Comparison of ENCODE assay signal across 8 cellular contexts in genomic region chr10:104254493-104255243, GRCh38. TPM values are rescaled to one million over a fixed set of nuclear protein-coding genes. Genes with fewer than 3 reads are reported as not detected.
DNase-seq lines count a peak whose midpoint lies in the region; ATAC-seq and TF ChIP-seq lines count a peak whose summit lies in the region.

Gene GSTO1, plus strand, starts transcription at chr10:104254892. Its CDS starts 37 bp downstream, at chr10:104254929.

- H3K27me3 Mint-ChIP-seq in activated naive CD4-positive, alpha-beta T cell treated with anti-CD3 and anti-CD28 coated beads for 36 hours (ENCODE audit: low read depth): peaks cover 4% of the 10 kb centered on the region

- H3K4me3 Mint-ChIP-seq in activated naive CD4-positive, alpha-beta T cell treated with anti-CD3 and anti-CD28 coated beads for 36 hours: peak within 1 kb of the TSS; percentile 99

- H2AFZ ChIP-seq in neural cell (ENCODE audit: low read depth, low read length): no peak within 1 kb of the TSS

- peak within 1 kb of the TSS; percentile 71 for H3K27ac ChIP-seq in SJCRH30
- no peak within 1 kb of the TSS for H3K27ac ChIP-seq in neural cell (ENCODE audit: low read length)
- peak within 1 kb of the TSS; percentile 98 to 99 (median 99) for H3K27ac ChIP-seq in upper lobe of left lung

- no peak within 1 kb of the TSS for H3K4me2 ChIP-seq in neural cell (ENCODE audit: low read length)

- 1% methylated on average over 20 to 36 of the region's 63 CpGs for WGBS in upper lobe of left lung, 2 donors

- TF ChIP-seq CTCF in neural cell (IDR thresholded peaks at IDR 0.05; ENCODE audit: poor library complexity, severe bottlenecking) (no peak), upper lobe of left lung (IDR thresholded peaks at IDR 0.05) (peak in 2 of 6 experiments; percentile 8 to 19)

- H3K27me3 ChIP-seq in SJCRH30 (no peaks in the 10 kb centered on the region), neural cell (ENCODE audit: insufficient read depth, low read depth, low read length) (peaks cover 33% of the 10 kb centered on the region), upper lobe of left lung (no peaks in the 10 kb centered on the region)

- no peaks in the 10 kb centered on the region for H3K79me2 ChIP-seq in neural cell (replicated peaks; ENCODE audit: insufficient read depth, low read length)

- H3K9me3 Mint-ChIP-seq in activated naive CD4-positive, alpha-beta T cell treated with anti-CD3 and anti-CD28 coated beads for 36 hours: no peaks in the 10 kb centered on the region

- H4K20me1 ChIP-seq in neural cell (ENCODE audit: insufficient read depth): no peaks in the 10 kb centered on the region

- peak within 1 kb of the TSS; percentile 82 for H3K4me3 ChIP-seq in SJCRH30
- peak within 1 kb of the TSS; percentile 60 for H3K4me3 ChIP-seq in neural cell (ENCODE audit: low read length)
- peak within 1 kb of the TSS; percentile 87 to 96 (median 94) for H3K4me3 ChIP-seq in upper lobe of left lung

- no peaks in the 10 kb centered on the region for H3F3A ChIP-seq in neural cell (ENCODE audit: insufficient read depth, low read length, poor library complexity, severe bottlenecking)

- CTCF ChIA-PET in activated naive CD4-positive, alpha-beta T cell treated with anti-CD3 and anti-CD28 coated beads for 36 hours (lab: Charles Lee): interaction anchor here (1.7 to 5.0 kb wide), 6 partner anchors 9 to 354 kb away, joined by 4 to 39 read pairs (median 6); partner anchors contain the start of gene SFR1

- peaks cover 3% of the 10 kb centered on the region; the same call in 1 of the 2 replicates for H3K36me3 ChIP-seq in SJCRH30
- no peaks in the 10 kb centered on the region for H3K36me3 ChIP-seq in neural cell (ENCODE audit: insufficient read depth, low read length)
- peaks cover 11 to 25% (median 16%) of the 10 kb centered on the region in 4 donors for H3K36me3 ChIP-seq in upper lobe of left lung

- no peak within 1 kb of the TSS for H3K9ac ChIP-seq in neural cell (ENCODE audit: low read length)

- ATAC-seq in GM19324 (IDR thresholded peaks at IDR 0.05; ENCODE audit: low FRiP score, unreplicated experiment) (peak; percentile 71), HG03442 (IDR thresholded peaks at IDR 0.05; ENCODE audit: unreplicated experiment) (peak; percentile 77), upper lobe of left lung (ENCODE audit: low FRiP score in 2 of 2) (peak; percentile 91 to 96)

- TF ChIP-seq RAD21 in neural cell (conservative IDR thresholded peaks at IDR 0.05): no peak

- H3K36me3 Mint-ChIP-seq in activated naive CD4-positive, alpha-beta T cell treated with anti-CD3 and anti-CD28 coated beads for 36 hours (ENCODE audit: low read depth): peaks cover 33% of the 10 kb centered on the region

- intact Hi-C loops in activated naive CD4-positive, alpha-beta T cell treated with anti-CD3 and anti-CD28 coated beads for 36 hours (cut with micrococcal nuclease): loop anchor here (1.0 kb wide), 3 partner anchors 9 to 22 kb away; partner anchors contain the start of gene CFAP43

- H3K9me2 ChIP-seq in neural cell (ENCODE audit: insufficient read depth, low read length): no peaks in the 10 kb centered on the region

- DNase-seq in C1 segment of cervical spinal cord (lab: John Stamatoyannopoulos, UW): peak in 12 of 14 donors; percentile 37 to 77 (median 58)
- DNase-seq in SJCRH30: peak; percentile 65 to 67
- peak; percentile 72 for DNase-seq in activated naive CD4-positive, alpha-beta T cell treated with anti-CD3 and anti-CD28 coated beads for 36 hours
- peak; percentile 84 for DNase-seq in foreskin melanocyte
- peak; percentile 93 for DNase-seq in upper lobe of left lung

- H3K27ac Mint-ChIP-seq in activated naive CD4-positive, alpha-beta T cell treated with anti-CD3 and anti-CD28 coated beads for 36 hours: peak within 1 kb of the TSS; percentile 99

- TF ChIP-seq EP300 in neural cell (conservative IDR thresholded peaks at IDR 0.05; ENCODE audit: poor library complexity, severe bottlenecking): no peak
- peak in 1 of 4 donors; percentile 24 for TF ChIP-seq EP300 in upper lobe of left lung (IDR thresholded peaks at IDR 0.05)

- peak in 3 of 4 donors; percentile 83 to 95 (median 87) for TF ChIP-seq POLR2A in upper lobe of left lung (IDR thresholded peaks at IDR 0.05)

- H3K4me1 ChIP-seq in SJCRH30 (no peaks in the 10 kb centered on the region), upper lobe of left lung (peaks cover 39 to 46% (median 41%) of the 10 kb centered on the region in 4 donors)

- H3K4me1 Mint-ChIP-seq in activated naive CD4-positive, alpha-beta T cell treated with anti-CD3 and anti-CD28 coated beads for 36 hours (ENCODE audit: low read depth): peaks cover 51% of the 10 kb centered on the region

- H3K9me3 ChIP-seq in SJCRH30 (replicated peaks) (no peaks in the 10 kb centered on the region), neural cell (ENCODE audit: low read length) (no peaks in the 10 kb centered on the region), upper lobe of left lung (no peaks in the 10 kb centered on the region)

TF ChIP-seq in neural cell, 6 proteins besides CTCF, POLR2A, EP300 and RAD21:
- TF ChIP-seq POLR2AphosphoS5 (IDR thresholded peaks at IDR 0.05) (no peak), MXI1 (conservative IDR thresholded peaks at IDR 0.05; ENCODE audit: poor library complexity, severe bottlenecking) (no peak), EZH2 (IDR thresholded peaks at IDR 0.05; ENCODE audit: borderline replicate concordance, insufficient read depth, low read length, poor library complexity, severe bottlenecking) (no peak), TAF1 (IDR thresholded peaks at IDR 0.05; ENCODE audit: low read depth) (no peak), SMC3 (conservative IDR thresholded peaks at IDR 0.05; ENCODE audit: poor library complexity) (no peak), REST (IDR thresholded peaks at IDR 0.05; ENCODE audit: borderline replicate concordance) (no peak)

RNA-seq across cellular contexts. Expression of gene GSTO1, which starts in this region (rescaled TPM):
- total RNA-seq in SJCRH30 (2014; rRNA removed; shearing (Covaris generic)): 51.7 and 52.2 TPM in 2 replicates
- 100 to 1,000 TPM; 197 to 201 TPM for total RNA-seq in activated naive CD4-positive, alpha-beta T cell treated with anti-CD3 and anti-CD28 coated beads for 36 hours
- 3.2 and 3.5 TPM in 2 replicates for polyA plus RNA-seq in neural cell
- polyA minus RNA-seq in neural cell: 2.4 TPM in 1 of 2 replicates, not detected in the other
- total RNA-seq in upper lobe of left lung: 100 to 1,000 TPM in 3 of 6 donors, 10 to 100 TPM in 3; 30.4 to 147 (median 102) TPM
